ENCODE assay signal across 28 cellular contexts in genomic region chr6:133430530-133430929, GRCh38.
"Had no signal": no experiment of that assay in that cellular context is flagged by ENCODE, and none has a peak within 500 bp of the region (broad histone marks: within the 10 kb centered on the region; RNA-seq: fewer than 3 reads in every experiment).

No MANE protein-coding gene starts in this region.

- H3K4me1 ChIP-seq: left lung, lower lobe of right lung, suprapubic skin, tibial artery, upper lobe of right lung had no signal

- H3K9me3 ChIP-seq: left lung, lower lobe of right lung, ovary, suprapubic skin, thoracic aorta, tibial artery, upper lobe of right lung had no signal

- H3K4me1 Mint-ChIP-seq: immature natural killer cell; naive thymus-derived CD8-positive, alpha-beta T cell; stimulated activated effector memory CD8-positive, alpha-beta T cell treated with anti-CD3 and anti-CD28 coated beads, Interleukin-12 subunit alpha, Interleukin-12 subunit beta, amount 100 ng/mL, for 72 hours had no signal

- H3K9me3 Mint-ChIP-seq: stimulated activated naive CD8-positive, alpha-beta T cell treated with anti-CD3 and anti-CD28 coated beads, Interleukin-15, Interleukin-2, amounts not matched to agents 100 ng/mL and 50 ng/mL, for 24 hours had no signal

- H3K4me3 Mint-ChIP-seq: immature natural killer cell; naive thymus-derived CD8-positive, alpha-beta T cell; nephron progenitor cell; stimulated activated effector memory CD8-positive, alpha-beta T cell treated with anti-CD3 and anti-CD28 coated beads, Interleukin-12 subunit alpha, Interleukin-12 subunit beta, amount 100 ng/mL, for 72 hours; stimulated activated naive CD8-positive, alpha-beta T cell treated with anti-CD3 and anti-CD28 coated beads, Interleukin-15, Interleukin-2, amounts not matched to agents 100 ng/mL and 50 ng/mL, for 24 hours had no signal

- H3K36me3 Mint-ChIP-seq: immature natural killer cell; naive thymus-derived CD8-positive, alpha-beta T cell; stimulated activated effector memory CD8-positive, alpha-beta T cell treated with anti-CD3 and anti-CD28 coated beads, Interleukin-12 subunit alpha, Interleukin-12 subunit beta, amount 100 ng/mL, for 72 hours had no signal

- H3K27me3 ChIP-seq: left lung, ovary, suprapubic skin, tibial artery, upper lobe of right lung had no signal

- ATAC-seq: left colon; left lung; lower lobe of right lung; naive thymus-derived CD8-positive, alpha-beta T cell; right cardiac atrium; sciatic nerve; stimulated activated effector memory CD8-positive, alpha-beta T cell treated with anti-CD3 and anti-CD28 coated beads, Interleukin-12 subunit alpha, Interleukin-12 subunit beta, amount 100 ng/mL, for 72 hours; upper lobe of right lung had no signal

- H3K36me3 ChIP-seq: left lung, lower lobe of right lung, ovary, suprapubic skin, thoracic aorta, tibial artery, upper lobe of right lung had no signal

- H3K27me3 Mint-ChIP-seq: stimulated activated naive CD8-positive, alpha-beta T cell treated with anti-CD3 and anti-CD28 coated beads, Interleukin-15, Interleukin-2, amounts not matched to agents 100 ng/mL and 50 ng/mL, for 24 hours had no signal

- DNase-seq: hypothalamus; immature natural killer cell; kidney; left colon; left lung; lower lobe of right lung; mammary epithelial cell; mesenchymal stem cell; naive thymus-derived CD8-positive, alpha-beta T cell; nephron progenitor cell; ovary; retina; right cardiac atrium; stimulated activated CD4-positive, alpha-beta T cell treated with anti-CD3 and anti-CD28 coated beads, Interleukin-12 subunit alpha, Interleukin-12 subunit beta, amount 100 ng/mL, for 4 hours; stimulated activated CD4-positive, alpha-beta T cell treated with anti-CD3 and anti-CD28 coated beads, Interleukin-15, amount 100 ng/mL, for 24 hours; stimulated activated CD4-positive, alpha-beta T cell treated with anti-CD3 and anti-CD28 coated beads, Interleukin-4, amount 100 ng/mL, for 24 hours; stimulated activated naive CD4-positive, alpha-beta T cell; tibial artery; trophoblast cell; upper lobe of right lung had no signal

- H3K4me3 ChIP-seq: left lung, lower lobe of right lung, ovary, skin epidermis, suprapubic skin, thoracic aorta, tibial artery, upper lobe of right lung had no signal

- H3K27ac Mint-ChIP-seq: immature natural killer cell; naive thymus-derived CD8-positive, alpha-beta T cell; stimulated activated effector memory CD8-positive, alpha-beta T cell treated with anti-CD3 and anti-CD28 coated beads, Interleukin-12 subunit alpha, Interleukin-12 subunit beta, amount 100 ng/mL, for 72 hours; stimulated activated naive CD8-positive, alpha-beta T cell treated with anti-CD3 and anti-CD28 coated beads, Interleukin-15, Interleukin-2, amounts not matched to agents 100 ng/mL and 50 ng/mL, for 24 hours had no signal

- H3K27ac ChIP-seq: left lung, lower lobe of right lung, ovary, skin epidermis, suprapubic skin, thoracic aorta, tibial artery, upper lobe of right lung had no signal

- FAIRE-seq: islet of Langerhans, kidney, urothelium cell line had no signal
